ENCODE assay signal across 18 cellular contexts in the genomic region with DNA sequence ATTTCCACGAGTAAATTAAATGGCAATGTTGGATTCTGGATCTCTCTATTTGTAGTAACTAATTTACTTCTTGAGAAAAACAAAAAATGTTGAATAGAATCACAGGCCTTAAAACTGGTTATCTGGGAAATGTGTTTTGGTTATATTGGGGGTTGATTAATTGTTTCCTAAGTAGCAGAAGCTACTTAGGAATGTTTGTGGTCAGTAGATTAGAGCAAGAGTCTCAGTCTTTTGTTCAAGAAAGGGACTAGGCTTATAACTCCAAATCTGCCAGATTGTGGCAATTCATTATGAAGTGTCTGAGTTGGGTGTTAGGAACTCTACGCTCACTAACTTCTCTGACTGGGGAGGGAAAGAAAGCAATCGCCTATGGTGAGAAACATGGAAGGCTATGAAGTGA.
A peak's percentile ranks its signal among the peaks of the same experiment; 100 is the strongest.
DNase-seq lines count a peak whose midpoint lies in the region; ATAC-seq and TF ChIP-seq lines count a peak whose summit lies in the region.
"Had no signal": no experiment of that assay in that cellular context is flagged by ENCODE, and none has a peak within 500 bp of the region (broad histone marks: within the 10 kb centered on the region; RNA-seq: fewer than 3 reads in every experiment).

No MANE protein-coding gene starts in this region.

- ATAC-seq in GM19324 (IDR thresholded peaks at IDR 0.05; ENCODE audit: low FRiP score, unreplicated experiment), result no peak
- no peak for ATAC-seq in T-cell (replicated peaks in 1 of 4)
- ATAC-seq in GM19397 (IDR thresholded peaks at IDR 0.05; ENCODE audit: unreplicated experiment), result no peak
- ATAC-seq: A549 had no signal

- TF ChIP-seq CTCF in fibroblast of villous mesenchyme (IDR thresholded peaks at IDR 0.05; ENCODE audit: insufficient read depth, low read depth, low read length), result no peak

- H3K4me2 ChIP-seq in GM23248 (ENCODE audit: unreplicated experiment), result peak overlapping the region; percentile 51
- H3K4me2 ChIP-seq: A549, PC-9 had no signal

- peaks cover 41% of the 10 kb centered on the region for H3K4me1 ChIP-seq in GM23248 (ENCODE audit: insufficient read depth)
- H3K4me1 ChIP-seq: A549 had no signal

- H3K4me3 Mint-ChIP-seq in T-cell, result no peak overlapping the region
- H3K4me3 Mint-ChIP-seq: B cell; CD4-positive, alpha-beta T cell had no signal

- H3K4me1 Mint-ChIP-seq in T-cell, result no peaks in the 10 kb centered on the region
- H3K4me1 Mint-ChIP-seq: B cell had no signal

- peaks cover 6 to 13% (median 10%) of the 10 kb centered on the region in 3 donors for H3K9me3 Mint-ChIP-seq in T-cell
- H3K9me3 Mint-ChIP-seq: CD4-positive, alpha-beta T cell had no signal

- no peaks in the 10 kb centered on the region for H4K20me1 ChIP-seq in GM23248 (ENCODE audit: insufficient read depth)

- WGBS in GM23248 (ENCODE audit: low coverage in 1 of 2, low lambda C conversion rate in 2 of 2, missing lambda C conversion rate in 2 of 2), 2 experiments, result 74 to 84% methylated on average over 3 of the region's 3 CpGs

- DNase-seq in AG08395 (ENCODE audit: low spot score) (peak; percentile 61), GM23248 (peak; percentile 42), amniotic epithelial cell (ENCODE audit: low read depth) (peak; percentile 62), fibroblast of villous mesenchyme (ENCODE audit: low read depth) (peak; percentile 29), T-cell (no peak), NCI-H446 (lab: John Stamatoyannopoulos, UW) (no peak)
- DNase-seq: CD4-positive, alpha-beta T cell; KG1; NCI-H1092; NCI-H1694; NCI-H2107; NCI-H345; PC-9 had no signal

- no peaks in the 10 kb centered on the region for H3K9me2 ChIP-seq in GM23248 (ENCODE audit: insufficient read depth)

- peak overlapping the region; percentile 19; the same call in 1 of the 2 replicates for H3K27ac ChIP-seq in GM23248
- H3K27ac ChIP-seq: A549, PC-9, SK-N-MC had no signal

- H3K27me3 Mint-ChIP-seq in T-cell, result peaks cover 0 to 7% of the 10 kb centered on the region in 2 donors
- H3K27me3 Mint-ChIP-seq: CD4-positive, alpha-beta T cell had no signal

- H3K4me3 ChIP-seq in GM23248 (no peak overlapping the region), fibroblast of villous mesenchyme (ENCODE audit: low read depth, low read length) (no peak overlapping the region)
- H3K4me3 ChIP-seq: A549, PC-9, SK-N-MC had no signal

- no peaks in the 10 kb centered on the region for H3K79me2 ChIP-seq in GM23248 (ENCODE audit: insufficient read depth)

- H3K36me3 Mint-ChIP-seq in T-cell, result no peaks in the 10 kb centered on the region

- POLR2A ChIA-PET in T-cell (lab: Charles Lee), result no interaction called here

- H2AFZ ChIP-seq in GM23248, result peak overlapping the region; percentile 39; the same call in 1 of the 2 replicates
- H2AFZ ChIP-seq: PC-9 had no signal

- CTCF ChIA-PET in T-cell (lab: Charles Lee), result no interaction called here

- in situ Hi-C loops in GM23248 (cut with MboI), result loop anchor here (25.0 kb wide), 1 partner anchor 745 kb away; no protein-coding TSS in a partner anchor

- no peaks in the 10 kb centered on the region for H3K9me3 ChIP-seq in GM23248 (ENCODE audit: low read depth)
- H3K9me3 ChIP-seq: A549 had no signal

- no peak overlapping the region for H3K27ac Mint-ChIP-seq in T-cell
- H3K27ac Mint-ChIP-seq: B cell; CD4-positive, alpha-beta T cell had no signal

- no peaks in the 10 kb centered on the region for H3K27me3 ChIP-seq in GM23248 (replicated peaks; ENCODE audit: insufficient read depth)

- no peak overlapping the region for H3K9ac ChIP-seq in GM23248

- H3F3A ChIP-seq in GM23248 (ENCODE audit: insufficient read depth), result peaks cover 31% of the 10 kb centered on the region

- H3K36me3 ChIP-seq in GM23248 (ENCODE audit: low read depth), result no peaks in the 10 kb centered on the region

Comparison
In these comparisons a context has a peak if more than half of its experiments do, and no peak if none do; other contexts are left out.
1. DNase-seq: peak in AG08395 (single experiment), GM23248 (single experiment), amniotic epithelial cell (single experiment) and fibroblast of villous mesenchyme (single experiment); none in T-cell (0 of 34) and NCI-H446 (0 of 2).